23 cellular contexts compared by ENCODE assay signal in genomic region chr5:167898361-167899042, GRCh38.
DNase-seq lines count a peak whose midpoint lies in the region; ATAC-seq, FAIRE-seq and TF ChIP-seq lines count a peak whose summit lies in the region.
"Had no signal": no experiment of that assay in that cellular context is flagged by ENCODE, and none has a peak within 500 bp of the region (broad histone marks: within the 10 kb centered on the region; RNA-seq: fewer than 3 reads in every experiment).

No MANE protein-coding gene starts in this region.

- H3K4me3 ChIP-seq in astrocyte (ENCODE audit: insufficient read depth, low read depth, low read length) (no peak overlapping the region), iPS-18a (ENCODE audit: low read length) (peak overlapping the region; percentile 15)
- H3K4me3 ChIP-seq: Peyer's patch had no signal

- no peak for TF ChIP-seq CTCF in astrocyte (IDR thresholded peaks at IDR 0.05; ENCODE audit: insufficient read depth, low read depth, low read length)

- H3K4me3 Mint-ChIP-seq in astrocyte (ENCODE audit: unreplicated experiment) = no peak overlapping the region

- no peak for ATAC-seq in activated CD4-positive, CD25-positive, alpha-beta regulatory T cell treated with anti-CD3 and anti-CD28 coated beads, Interleukin-2, amount 50 U/mL, for 24 hours
- ATAC-seq: Right ventricle myocardium inferior had no signal

- no peaks in the 10 kb centered on the region for H3K79me2 ChIP-seq in astrocyte (ENCODE audit: insufficient read depth, low read length)

- H3K4me1 Mint-ChIP-seq in astrocyte (ENCODE audit: low read depth, unreplicated experiment) = peaks cover 47% of the 10 kb centered on the region

- H3K27me3 ChIP-seq in astrocyte (ENCODE audit: insufficient read depth, low read length) (no peaks in the 10 kb centered on the region), iPS-18a (ENCODE audit: control insufficient read depth, insufficient read depth, low read length) (peaks cover 4% of the 10 kb centered on the region)
- H3K27me3 ChIP-seq: Peyer's patch had no signal

- H3K27me3 Mint-ChIP-seq in astrocyte (ENCODE audit: low read depth, unreplicated experiment) = no peaks in the 10 kb centered on the region

- no peak overlapping the region for H3K27ac ChIP-seq in astrocyte (ENCODE audit: low read depth, low read length)
- no peak overlapping the region for H3K27ac ChIP-seq in iPS-18a (ENCODE audit: low read length)
- H3K27ac ChIP-seq: Peyer's patch had no signal

- H3K9me3 Mint-ChIP-seq in astrocyte (ENCODE audit: unreplicated experiment) = no peaks in the 10 kb centered on the region

- H3K9me3 ChIP-seq in astrocyte (ENCODE audit: insufficient read depth, low read depth, low read length) = no peaks in the 10 kb centered on the region
- no peaks in the 10 kb centered on the region for H3K9me3 ChIP-seq in iPS-18a (ENCODE audit: control insufficient read depth, low read depth, low read length)
- H3K9me3 ChIP-seq: Peyer's patch had no signal

- FAIRE-seq in astrocyte (lab: Jason Lieb, UNC) = no peak
- FAIRE-seq: A204.1, D721Med, GM12892, GM18507 had no signal

- H3K4me1 ChIP-seq in astrocyte (ENCODE audit: insufficient read depth, low read length) (peaks cover 10% of the 10 kb centered on the region), iPS-18a (ENCODE audit: control insufficient read depth, low read depth, low read length) (peaks cover 24% of the 10 kb centered on the region)
- H3K4me1 ChIP-seq: Peyer's patch had no signal

- H4K20me1 ChIP-seq in astrocyte (ENCODE audit: insufficient read depth, low read length) = no peaks in the 10 kb centered on the region

- H3K9ac ChIP-seq in astrocyte (ENCODE audit: low read length) = no peak overlapping the region
- no peak overlapping the region for H3K9ac ChIP-seq in iPS-18a (ENCODE audit: low read length)

- no peak overlapping the region for H2AFZ ChIP-seq in astrocyte (ENCODE audit: low read depth, low read length)

- peak overlapping the region; percentile 29 for H3K27ac Mint-ChIP-seq in astrocyte (ENCODE audit: unreplicated experiment)

- DNase-seq in AG20443 (ENCODE audit: low spot score) (peak; percentile 17), M059J (ENCODE audit: low read depth) (peak; percentile 53), astrocyte (ENCODE audit: low read depth) (no peak), hypothalamus (lab: John Stamatoyannopoulos, UW) (no peak), cerebellar cortex (ENCODE audit: low spot score) (no peak), iPS-NIHi7 (ENCODE audit: extremely low spot score) (no peak)
- DNase-seq: C1 segment of cervical spinal cord, HCEC 1CT, KG1, NCI-H1048, NCI-H1436 treated with DMSO at 0.1 percent for 48 hours, NCI-H2029, NCI-H2171, NCI-H446 treated with DMSO at 0.1 percent for 48 hours, Peyer's patch, SW 1271 had no signal

- H3K36me3 ChIP-seq in astrocyte (ENCODE audit: insufficient read depth, low read length) (no peaks in the 10 kb centered on the region), iPS-18a (ENCODE audit: control insufficient read depth, low read depth, low read length) (no peaks in the 10 kb centered on the region)
- H3K36me3 ChIP-seq: Peyer's patch had no signal

- H3K4me2 ChIP-seq in astrocyte (ENCODE audit: low read length) = no peak overlapping the region

- H3K36me3 Mint-ChIP-seq in astrocyte (ENCODE audit: low read depth, unreplicated experiment) = no peaks in the 10 kb centered on the region

Comparison
In these comparisons a context has a peak if more than half of its experiments do, and no peak if none do; other contexts are left out.
1. DNase-seq: peak in AG20443 (single experiment) and M059J (single experiment); none in astrocyte (single experiment), hypothalamus (0 of 51), cerebellar cortex (single experiment) and iPS-NIHi7 (single experiment).